ENCODE assay signal across 11 cellular contexts in the genomic region with DNA sequence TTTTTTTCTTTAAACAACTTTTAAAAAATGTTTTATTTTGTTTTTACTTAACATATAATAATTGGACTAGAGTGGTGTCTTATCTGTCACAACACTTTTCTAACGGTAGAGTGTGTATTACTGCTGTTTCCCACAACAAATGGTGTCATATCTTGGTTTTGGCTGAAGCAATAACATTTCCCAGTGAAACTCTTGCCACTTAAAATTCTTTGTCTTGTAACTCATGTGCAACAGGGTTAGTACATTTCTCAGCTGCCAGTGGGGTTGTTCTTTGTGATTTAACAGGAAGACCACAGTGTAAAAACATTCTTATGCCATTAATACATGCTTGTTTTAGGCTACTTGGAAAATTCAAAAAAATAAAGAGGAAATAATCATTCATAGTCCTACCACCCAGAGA. TPM values are rescaled to one million over a fixed set of nuclear protein-coding genes. Genes with fewer than 3 reads are reported as not detected.
DNase-seq lines count a peak whose midpoint lies in the region; ATAC-seq, FAIRE-seq and TF ChIP-seq lines count a peak whose summit lies in the region.
"Had no signal": no experiment of that assay in that cellular context is flagged by ENCODE, and none has a peak within 500 bp of the region (broad histone marks: within the 10 kb centered on the region; RNA-seq: fewer than 3 reads in every experiment).

No MANE protein-coding gene starts in this region.

- DNase-seq in HL-60 (ENCODE audit: low read depth in 1 of 2, low spot score in 1 of 2) (peak; percentile 40 to 72), astrocyte (ENCODE audit: low read depth) (peak; percentile 98), left ventricle myocardium inferior (no peak), cerebellum (ENCODE audit: low spot score) (no peak), GM19239 (ENCODE audit: insufficient read length, low spot score) (no peak), left colon (no peak)
- no peak for DNase-seq in stimulated activated CD8-positive, alpha-beta memory T cell treated with anti-CD3 and anti-CD28 coated beads, Interleukin-4, amount 100 ng/mL, for 48 hours
- DNase-seq: activated CD4-positive, alpha-beta T cell treated with anti-CD3 and anti-CD28 coated beads for 48 hours; Peyer's patch had no signal

- no peaks in the 10 kb centered on the region for H3K9me3 Mint-ChIP-seq in astrocyte (ENCODE audit: unreplicated experiment)

- peak overlapping the region; percentile 84 for H3K4me2 ChIP-seq in astrocyte (ENCODE audit: low read length)

- H3K36me3 ChIP-seq in ACC112 (ENCODE audit: insufficient read depth, low read length) (no peaks in the 10 kb centered on the region), astrocyte (ENCODE audit: insufficient read depth, low read length) (no peaks in the 10 kb centered on the region), left ventricle myocardium inferior (no peaks in the 10 kb centered on the region)
- H3K36me3 ChIP-seq: Peyer's patch had no signal

- intact Hi-C loops in left ventricle myocardium inferior (cut with micrococcal nuclease) (no loop called here), left colon (cut with DNase I, micrococcal nuclease) (no loop called here)

- TF ChIP-seq CTCF in HL-60 (IDR thresholded peaks at IDR 0.05; ENCODE audit: insufficient read depth, low read length): no peak
- no peak for TF ChIP-seq CTCF in astrocyte (IDR thresholded peaks at IDR 0.05; ENCODE audit: insufficient read depth, low read depth, low read length)
- TF ChIP-seq CTCF in left ventricle myocardium inferior (IDR thresholded peaks at IDR 0.05; ENCODE audit: borderline replicate concordance): no peak

- H3K4me3 Mint-ChIP-seq in astrocyte (ENCODE audit: unreplicated experiment): no peak overlapping the region
- H3K4me3 Mint-ChIP-seq: B cell had no signal

- H3K27ac ChIP-seq in ACC112 (ENCODE audit: low read depth, low read length) (peak overlapping the region; percentile 76), HL-60 (replicated peaks) (peak overlapping the region; percentile 61), astrocyte (ENCODE audit: low read depth, low read length) (peak overlapping the region; percentile 89), left ventricle myocardium inferior (replicated peaks) (peak overlapping the region; percentile 77)

- H3K27me3 Mint-ChIP-seq in astrocyte (ENCODE audit: low read depth, unreplicated experiment): peaks cover 3% of the 10 kb centered on the region

- no peaks in the 10 kb centered on the region for H4K20me1 ChIP-seq in astrocyte (ENCODE audit: insufficient read depth, low read length)

- H3K9me3 ChIP-seq in astrocyte (ENCODE audit: insufficient read depth, low read depth, low read length) (no peaks in the 10 kb centered on the region), left ventricle myocardium inferior (replicated peaks) (no peaks in the 10 kb centered on the region)
- H3K9me3 ChIP-seq: Peyer's patch had no signal

- H3K27ac Mint-ChIP-seq in astrocyte (ENCODE audit: unreplicated experiment): peak overlapping the region; percentile 93
- H3K27ac Mint-ChIP-seq: B cell had no signal

- peaks cover 6% of the 10 kb centered on the region for H3K36me3 Mint-ChIP-seq in astrocyte (ENCODE audit: low read depth, unreplicated experiment)

- H3K27me3 ChIP-seq in ACC112 (ENCODE audit: insufficient read depth, low read length): no peaks in the 10 kb centered on the region
- H3K27me3 ChIP-seq in HL-60 (ENCODE audit: insufficient read depth, poor library complexity, severe bottlenecking): no peaks in the 10 kb centered on the region
- peaks cover 12% of the 10 kb centered on the region for H3K27me3 ChIP-seq in astrocyte (ENCODE audit: insufficient read depth, low read length)
- H3K27me3 ChIP-seq in left ventricle myocardium inferior (ENCODE audit: low read depth): no peaks in the 10 kb centered on the region
- H3K27me3 ChIP-seq: Peyer's patch had no signal

- H3K4me3 ChIP-seq in ACC112 (ENCODE audit: low read depth, low read length): no peak overlapping the region
- H3K4me3 ChIP-seq in HL-60 (replicated peaks; ENCODE audit: insufficient read depth, low read length): no peak overlapping the region
- no peak overlapping the region for H3K4me3 ChIP-seq in astrocyte (ENCODE audit: insufficient read depth, low read depth, low read length)
- no peak overlapping the region for H3K4me3 ChIP-seq in left ventricle myocardium inferior
- H3K4me3 ChIP-seq: Peyer's patch had no signal

- no peak overlapping the region for H2AFZ ChIP-seq in ACC112 (ENCODE audit: low read length, unreplicated experiment)
- H2AFZ ChIP-seq in astrocyte (ENCODE audit: low read depth, low read length): no peak overlapping the region

- ATAC-seq in left colon: no peak

- no peak overlapping the region for H3K9ac ChIP-seq in astrocyte (ENCODE audit: low read length)

- peaks cover 10% of the 10 kb centered on the region for H3K4me1 ChIP-seq in ACC112 (ENCODE audit: control insufficient read depth, insufficient read depth, low read length, unreplicated experiment)
- peaks cover 22% of the 10 kb centered on the region for H3K4me1 ChIP-seq in astrocyte (ENCODE audit: insufficient read depth, low read length)
- H3K4me1 ChIP-seq in left ventricle myocardium inferior: peaks cover 18% of the 10 kb centered on the region
- H3K4me1 ChIP-seq: Peyer's patch had no signal

- peaks cover 24% of the 10 kb centered on the region for H3K4me1 Mint-ChIP-seq in astrocyte (ENCODE audit: low read depth, unreplicated experiment)

- H3K79me2 ChIP-seq in ACC112 (ENCODE audit: control insufficient read depth, insufficient read depth, low read length, unreplicated experiment): no peaks in the 10 kb centered on the region
- no peaks in the 10 kb centered on the region for H3K79me2 ChIP-seq in astrocyte (ENCODE audit: insufficient read depth, low read length)

- peak; percentile 96 for FAIRE-seq in astrocyte (lab: Jason Lieb, UNC)
- FAIRE-seq in GM19239 (lab: Jason Lieb, UNC): no peak

RNA-seq across cellular contexts. Expression of a gene that starts 43.5 kb away (rescaled TPM):
- 24.3 and 45.4 TPM in 2 replicates for total RNA-seq in astrocyte
- 10.2 TPM for total RNA-seq in left ventricle myocardium inferior
- total RNA-seq in cerebellum: 4.4 TPM
- 1 to 10 TPM; 1.6 to 1.9 TPM for total RNA-seq in left colon

Comparison
In these comparisons a context has a peak if more than half of its experiments do, and no peak if none do; other contexts are left out.
1. DNase-seq: peak in HL-60 (2 of 2) and astrocyte (single experiment); none in left ventricle myocardium inferior (single experiment), cerebellum (single experiment), stimulated activated CD8-positive, alpha-beta memory T cell treated with anti-CD3 and anti-CD28 coated beads, Interleukin-4, amount 100 ng/mL, for 48 hours (single experiment), GM19239 (single experiment) and left colon (0 of 2).
2. Peak in every context shown above with its lines, with median percentiles within 50 percentile points of each other: H3K27ac ChIP-seq.